ENCODE assay signal across 8 cellular contexts in genomic region chr4:145177511-145177905, GRCh38. TPM values are rescaled to one million over a fixed set of nuclear protein-coding genes. Genes with fewer than 3 reads are reported as not detected.
A peak's percentile ranks its signal among the peaks of the same experiment; 100 is the strongest.
DNase-seq lines count a peak whose midpoint lies in the region; ATAC-seq and TF ChIP-seq lines count a peak whose summit lies in the region.

No MANE protein-coding gene starts in this region.

- no peaks in the 10 kb centered on the region for H3K27me3 Mint-ChIP-seq in T-cell

- peak overlapping the region; percentile 100 for H3K4me3 ChIP-seq in GM08714 (ENCODE audit: low read length)
- H3K4me3 ChIP-seq in fibroblast of lung (replicated peaks in 1 of 4; ENCODE audit: control extremely low read depth in 1 of 4, insufficient read depth in 1 of 4, low read depth in 3 of 4, low read length in 4 of 4): peak overlapping the region; percentile 73 to 92 (median 85)
- H3K4me3 ChIP-seq in sigmoid colon: peak overlapping the region; percentile 85 to 98 (median 91)

- no peak for TF ChIP-seq EP300 in sigmoid colon (IDR thresholded peaks at IDR 0.05)

- intact Hi-C loops in sigmoid colon (cut with DNase I): loop anchor here (5.0 kb wide), 1 partner anchor 760 kb away; the partner anchor contains the start of gene ZNF827

- peak overlapping the region; percentile 89 to 95 (median 93) for H3K4me3 Mint-ChIP-seq in T-cell

- peaks cover 62% of the 10 kb centered on the region for H3K79me2 ChIP-seq in fibroblast of lung (ENCODE audit: control insufficient read depth, insufficient read depth, low read length)

- peak overlapping the region; percentile 97 for H3K4me2 ChIP-seq in fibroblast of lung (ENCODE audit: extremely low read depth, insufficient read depth, low read length)

- H3K4me1 ChIP-seq in fibroblast of lung (ENCODE audit: control insufficient read depth, extremely low read depth, insufficient read depth, low read length): no peaks in the 10 kb centered on the region
- H3K4me1 ChIP-seq in sigmoid colon: peaks cover 0 to 46% (median 43%) of the 10 kb centered on the region in 4 donors

- DNase-seq in T-cell (no peak), fibroblast of lung (ENCODE audit: low read depth in 2 of 2) (peak; percentile 40 to 49), sigmoid colon (no peak), retina (no peak), GM19238 (ENCODE audit: insufficient read length, low spot score) (no peak), NCI-H2227 treated with DMSO at 0.1 percent for 48 hours (lab: John Stamatoyannopoulos, UW) (no peak)

- no peaks in the 10 kb centered on the region for H3K27me3 ChIP-seq in fibroblast of lung (ENCODE audit: control insufficient read depth, insufficient read depth, low read length)
- H3K27me3 ChIP-seq in sigmoid colon: no peaks in the 10 kb centered on the region

- no peak overlapping the region for H2AFZ ChIP-seq in fibroblast of lung (ENCODE audit: low read length)

- H4K20me1 ChIP-seq in fibroblast of lung (ENCODE audit: control insufficient read depth, extremely low read depth, insufficient read depth, low read length): no peaks in the 10 kb centered on the region

- peak overlapping the region; percentile 90 to 95 for H3K27ac Mint-ChIP-seq in T-cell

- no peaks in the 10 kb centered on the region for H3K9me3 Mint-ChIP-seq in T-cell

- POLR2A ChIA-PET in T-cell (lab: Charles Lee): interaction anchor here (0.9 to 3.1 kb wide), 2 partner anchors 17 to 79 kb away, joined by 3 to 19 read pairs; partner anchors contain the start of genes ABCE1 (in 1 of the 2) and ANAPC10 (in 1 of the 2)

- no peak for TF ChIP-seq POLR2A in sigmoid colon (IDR thresholded peaks at IDR 0.05)

- H3K27ac ChIP-seq in fibroblast of lung (ENCODE audit: insufficient read depth, low read length) (peak overlapping the region; percentile 83), sigmoid colon (peak overlapping the region; percentile 97 to 99 (median 98))

- peaks cover 18% of the 10 kb centered on the region for H3K36me3 Mint-ChIP-seq in T-cell

- no peak for ATAC-seq in T-cell (replicated peaks in 1 of 4)
- no peak for ATAC-seq in HG03571 (IDR thresholded peaks at IDR 0.05; ENCODE audit: unreplicated experiment)

- peaks cover 45 to 61% (median 52%) of the 10 kb centered on the region in 3 donors for H3K4me1 Mint-ChIP-seq in T-cell

- H3K9ac ChIP-seq in fibroblast of lung (ENCODE audit: insufficient read depth, low read length): no peak overlapping the region

- no peaks in the 10 kb centered on the region for H3K36me3 ChIP-seq in fibroblast of lung (ENCODE audit: control insufficient read depth, insufficient read depth, low read length)
- peaks cover 0 to 12% (median 0%) of the 10 kb centered on the region in 4 donors for H3K36me3 ChIP-seq in sigmoid colon

- CTCF ChIA-PET in T-cell (lab: Charles Lee): interaction anchor here in 1 of 2 donors (0.9 kb wide), 1 partner anchor 10 kb away, joined by 4 read pairs; no protein-coding TSS in a partner anchor

- no peaks in the 10 kb centered on the region for H3K9me3 ChIP-seq in fibroblast of lung (ENCODE audit: control insufficient read depth, insufficient read depth, low read depth, low read length)
- H3K9me3 ChIP-seq in sigmoid colon: no peaks in the 10 kb centered on the region

- WGBS in sigmoid colon, 2 donors: 2 to 6% methylated on average over 4 of the region's 4 CpGs

- TF ChIP-seq CTCF in fibroblast of lung (conservative IDR thresholded peaks at IDR 0.05 in 1 of 2, IDR thresholded peaks at IDR 0.05 in 1 of 2; ENCODE audit: low read depth in 1 of 2, low read length in 2 of 2) (no peak), sigmoid colon (IDR thresholded peaks at IDR 0.05) (no peak)

RNA-seq across cellular contexts. Expression of gene OTUD4, which starts 2.9 kb away (rescaled TPM):
- total RNA-seq in T-cell (10 to 100 TPM; 38.8 to 70.1 (median 49.1) TPM), fibroblast of lung (20.0 and 21.3 TPM in 2 replicates), sigmoid colon (10 to 100 TPM; 27.7 to 31.7 (median 29.8) TPM)
- polyA plus RNA-seq in fibroblast of lung (25.4 and 25.7 TPM in 2 replicates), sigmoid colon (10 to 100 TPM in 1 of 3 donors, 1 to 10 TPM in 2; 7.2 to 13.0 (median 9.2) TPM)
- polyA plus RNA-seq in fibroblast of lung (2012): 12.4 and 14.7 TPM in 2 replicates
- polyA minus RNA-seq in fibroblast of lung (ENCODE audit: low replicate concordance): 16.6 and 18.3 TPM in 2 replicates

Comparison
In these comparisons a context has a peak if more than half of its experiments do, and no peak if none do; other contexts are left out.
1. DNase-seq: peak in fibroblast of lung (2 of 2); none in T-cell (0 of 34), sigmoid colon (single experiment), retina (single experiment), GM19238 (single experiment) and NCI-H2227 treated with DMSO at 0.1 percent for 48 hours (single experiment).
2. Peak in every context shown above with its lines, with median percentiles within 50 percentile points of each other: H3K4me3 ChIP-seq.